In genomic region chr3:171257251-171258179, GRCh38 we compare ENCODE assay signal across 9 cellular contexts.
DNase-seq lines count a peak whose midpoint lies in the region; ATAC-seq and TF ChIP-seq lines count a peak whose summit lies in the region.
"Had no signal": no experiment of that assay in that cellular context is flagged by ENCODE, and none has a peak within 500 bp of the region (broad histone marks: within the 10 kb centered on the region; RNA-seq: fewer than 3 reads in every experiment).

No MANE protein-coding gene starts in this region.

- TF ChIP-seq CTCF in foreskin fibroblast (IDR thresholded peaks at IDR 0.05; ENCODE audit: low read depth, low read length) (no peak), Peyer's patch (IDR thresholded peaks at IDR 0.05) (no peak), vagina (IDR thresholded peaks at IDR 0.05) (no peak)

- H3K27ac ChIP-seq in Peyer's patch: peak overlapping the region in 2 of 4 donors; percentile 16 to 26
- H3K27ac ChIP-seq in vagina: no peak overlapping the region

- H3K36me3 ChIP-seq in Peyer's patch: no peaks in the 10 kb centered on the region
- H3K36me3 ChIP-seq in vagina: no peaks in the 10 kb centered on the region

- peak; percentile 67 for DNase-seq in ELR (ENCODE audit: low read depth)
- peak; percentile 72 to 78 for DNase-seq in foreskin fibroblast
- DNase-seq in SKM-1 (lab: John Stamatoyannopoulos, UW; ENCODE audit: unreplicated experiment): no peak
- DNase-seq in Peyer's patch: no peak
- DNase-seq in vagina (ENCODE audit: extremely low spot score in 2 of 2): no peak
- no peak for DNase-seq in DMS79 treated with DMSO at 0.1 percent for 48 hours (lab: John Stamatoyannopoulos, UW)
- DNase-seq: posterior cingulate gyrus had no signal

- TF ChIP-seq POLR2A in Peyer's patch (IDR thresholded peaks at IDR 0.05): no peak
- TF ChIP-seq POLR2A in vagina (IDR thresholded peaks at IDR 0.05): no peak

- peaks cover 0 to 13% (median 0%) of the 10 kb centered on the region in 4 donors for H3K4me1 ChIP-seq in Peyer's patch
- H3K4me1 ChIP-seq in vagina: no peaks in the 10 kb centered on the region

- intact Hi-C loops in vagina (cut with DNase I): no loop called here

- no peak overlapping the region for H3K4me3 ChIP-seq in foreskin fibroblast (ENCODE audit: low read depth in 1 of 2, low read length in 2 of 2)
- no peak overlapping the region for H3K4me3 ChIP-seq in Peyer's patch
- H3K4me3 ChIP-seq in vagina: no peak overlapping the region

- H3K27me3 ChIP-seq in Peyer's patch (no peaks in the 10 kb centered on the region), vagina (no peaks in the 10 kb centered on the region)

- ATAC-seq in GM21423 (IDR thresholded peaks at IDR 0.05; ENCODE audit: unreplicated experiment) (peak; percentile 37), HG03565 (IDR thresholded peaks at IDR 0.05; ENCODE audit: unreplicated experiment) (peak; percentile 70)

- no peaks in the 10 kb centered on the region for H3K9me3 ChIP-seq in Peyer's patch
- no peaks in the 10 kb centered on the region for H3K9me3 ChIP-seq in vagina

Comparison
In these comparisons a context has a peak if more than half of its experiments do, and no peak if none do; other contexts are left out.
1. DNase-seq: peak in ELR (single experiment) and foreskin fibroblast (2 of 2); none in SKM-1 (single experiment), Peyer's patch (0 of 3), vagina (0 of 2) and DMS79 treated with DMSO at 0.1 percent for 48 hours (single experiment).